ENCODE assay signal across 23 cellular contexts in the genomic region with DNA sequence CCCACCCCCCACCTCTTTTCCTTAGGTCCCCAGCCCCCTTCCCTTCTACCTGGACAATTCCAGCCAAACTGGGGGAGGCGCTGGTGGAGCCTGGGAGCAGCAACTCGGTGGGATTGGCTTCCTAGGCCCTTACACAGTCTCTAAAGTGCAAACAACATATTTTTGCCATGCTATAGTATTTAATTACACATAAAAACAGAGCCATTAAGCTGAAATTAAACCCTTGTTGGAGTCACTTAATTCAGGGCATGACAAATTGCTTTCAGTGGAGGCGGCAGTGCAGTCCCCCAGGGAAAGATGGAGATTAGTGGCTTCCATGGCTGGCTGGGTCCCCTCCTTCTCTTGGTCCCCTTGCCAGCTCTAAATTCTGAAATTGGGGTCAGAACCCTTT. TPM values are rescaled to one million over a fixed set of nuclear protein-coding genes. Genes with fewer than 3 reads are reported as not detected.
DNase-seq lines count a peak whose midpoint lies in the region; ATAC-seq and TF ChIP-seq lines count a peak whose summit lies in the region.
"Had no signal": no experiment of that assay in that cellular context is flagged by ENCODE, and none has a peak within 500 bp of the region (broad histone marks: within the 10 kb centered on the region; RNA-seq: fewer than 3 reads in every experiment).

No MANE protein-coding gene starts in this region.

- DNase-seq in breast epithelium (ENCODE audit: low spot score in 2 of 2) (no peak), MCF 10A (ENCODE audit: unreplicated experiment) (no peak), PC-3 (peak; percentile 8), hepatocyte (ENCODE audit: low spot score) (no peak), substantia nigra (lab: John Stamatoyannopoulos, UW) (no peak)
- DNase-seq: activated CD8-positive, alpha-beta T cell treated with anti-CD3 and anti-CD28 coated beads for 36 hours; activated gamma-delta T cell treated with Interleukin-2 at 50 U/mL for 16 hours; amniotic stem cell; DMS53; erythroblast; Karpas-422; kidney glomerular epithelial cell; naive thymus-derived CD4-positive, alpha-beta T cell; NCI-H1092; NCI-H2081 treated with DMSO at 0.1 percent for 48 hours; T-helper 9 cell had no signal

- H3K27ac Mint-ChIP-seq in MCF 10A (ENCODE audit: low read depth, unreplicated experiment) = no peak overlapping the region
- H3K27ac Mint-ChIP-seq: activated CD8-positive, alpha-beta T cell treated with anti-CD3 and anti-CD28 coated beads for 36 hours; memory B cell; stimulated activated effector memory CD8-positive, alpha-beta T cell treated with anti-CD3 and anti-CD28 coated beads, Interleukin-12 subunit alpha, Interleukin-12 subunit beta, amount 100 ng/mL, for 72 hours had no signal

- H3F3A ChIP-seq in PC-3 (ENCODE audit: low read length, unreplicated experiment) = peaks cover 6% of the 10 kb centered on the region

- H4K20me1 ChIP-seq in PC-3 (ENCODE audit: low read length) (no peaks in the 10 kb centered on the region), hepatocyte (ENCODE audit: insufficient read depth, poor library complexity, severe bottlenecking) (no peaks in the 10 kb centered on the region)

- TF ChIP-seq CTCF in breast epithelium (IDR thresholded peaks at IDR 0.05) (no peak), MCF 10A (IDR thresholded peaks at IDR 0.05; ENCODE audit: unreplicated experiment) (no peak), PC-3 (conservative IDR thresholded peaks at IDR 0.05; ENCODE audit: low read depth, low read length) (no peak), hepatocyte (IDR thresholded peaks at IDR 0.05; ENCODE audit: poor library complexity) (no peak)

- H3K27me3 Mint-ChIP-seq in MCF 10A (ENCODE audit: insufficient read depth, unreplicated experiment) = peaks cover 7% of the 10 kb centered on the region
- H3K27me3 Mint-ChIP-seq: activated CD8-positive, alpha-beta T cell treated with anti-CD3 and anti-CD28 coated beads for 36 hours; memory B cell; naive thymus-derived CD4-positive, alpha-beta T cell had no signal

- intact Hi-C loops in breast epithelium (cut with DNase I; ENCODE audit: low total_unique reads) = no loop called here
- intact Hi-C loops in MCF 10A (cut with micrococcal nuclease) = no loop called here
- intact Hi-C loops in PC-3 (cut with micrococcal nuclease) = no loop called here

- H3K9ac ChIP-seq in PC-3 (ENCODE audit: low read length) (no peak overlapping the region), subcutaneous abdominal adipose tissue (ENCODE audit: low read length in 5 of 5) (no peak overlapping the region)

- 61% methylated on average over 3 of the region's 3 CpGs for WGBS in hepatocyte (ENCODE audit: low lambda C conversion rate, missing lambda C conversion rate)

- peaks cover 15% of the 10 kb centered on the region for H3K36me3 Mint-ChIP-seq in MCF 10A (ENCODE audit: insufficient read depth, unreplicated experiment)
- H3K36me3 Mint-ChIP-seq: memory B cell had no signal

- H3K4me1 ChIP-seq in breast epithelium = peaks cover 4 to 10% of the 10 kb centered on the region in 2 donors
- no peaks in the 10 kb centered on the region for H3K4me1 ChIP-seq in PC-3 (ENCODE audit: insufficient read depth, low read length)
- peaks cover 59% of the 10 kb centered on the region for H3K4me1 ChIP-seq in hepatocyte (ENCODE audit: insufficient read depth)
- H3K4me1 ChIP-seq in subcutaneous abdominal adipose tissue (ENCODE audit: control insufficient read depth in 5 of 5, insufficient read depth in 5 of 5, low read length in 5 of 5) = peaks cover 28 to 77% (median 69%) of the 10 kb centered on the region in 5 donors

- H3K36me3 ChIP-seq in breast epithelium (no peaks in the 10 kb centered on the region), PC-3 (ENCODE audit: low read depth, low read length) (peaks cover 16% of the 10 kb centered on the region), hepatocyte (replicated peaks; ENCODE audit: insufficient read depth, low read depth) (no peaks in the 10 kb centered on the region), subcutaneous abdominal adipose tissue (ENCODE audit: control insufficient read depth in 5 of 5, insufficient read depth in 5 of 5, low read length in 5 of 5) (peaks cover 2 to 38% (median 26%) of the 10 kb centered on the region in 5 donors)

- H3K4me3 Mint-ChIP-seq in MCF 10A (ENCODE audit: unreplicated experiment) = no peak overlapping the region
- H3K4me3 Mint-ChIP-seq: activated CD8-positive, alpha-beta T cell treated with anti-CD3 and anti-CD28 coated beads for 36 hours; memory B cell; naive thymus-derived CD4-positive, alpha-beta T cell; stimulated activated effector memory CD8-positive, alpha-beta T cell treated with anti-CD3 and anti-CD28 coated beads, Interleukin-12 subunit alpha, Interleukin-12 subunit beta, amount 100 ng/mL, for 72 hours had no signal

- no peak for TF ChIP-seq POLR2A in breast epithelium (IDR thresholded peaks at IDR 0.05)

- peaks cover 12% of the 10 kb centered on the region for H3K4me1 Mint-ChIP-seq in MCF 10A (ENCODE audit: insufficient read depth, unreplicated experiment)
- H3K4me1 Mint-ChIP-seq: memory B cell; stimulated activated effector memory CD8-positive, alpha-beta T cell treated with anti-CD3 and anti-CD28 coated beads, Interleukin-12 subunit alpha, Interleukin-12 subunit beta, amount 100 ng/mL, for 72 hours had no signal

- no peaks in the 10 kb centered on the region for H3K27me3 ChIP-seq in breast epithelium
- H3K27me3 ChIP-seq in PC-3 (ENCODE audit: low read length) = no peaks in the 10 kb centered on the region
- H3K27me3 ChIP-seq in hepatocyte = no peaks in the 10 kb centered on the region
- no peaks in the 10 kb centered on the region for H3K27me3 ChIP-seq in subcutaneous abdominal adipose tissue (ENCODE audit: control insufficient read depth in 5 of 5, insufficient read depth in 4 of 5, low read length in 5 of 5)
- H3K27me3 ChIP-seq: SJSA1 had no signal

- peak overlapping the region; percentile 54 to 80 for H3K27ac ChIP-seq in breast epithelium
- no peak overlapping the region for H3K27ac ChIP-seq in PC-3 (ENCODE audit: low read length)
- H3K27ac ChIP-seq in hepatocyte = peak overlapping the region; percentile 86
- H3K27ac ChIP-seq in subcutaneous abdominal adipose tissue (ENCODE audit: low read depth, low read length) = peak overlapping the region; percentile 41
- H3K27ac ChIP-seq in substantia nigra (ENCODE audit: low read depth, low read length, poor library complexity, severe bottlenecking) = no peak overlapping the region
- H3K27ac ChIP-seq: SJSA1 had no signal

- no peaks in the 10 kb centered on the region for H3K9me3 ChIP-seq in breast epithelium
- no peaks in the 10 kb centered on the region for H3K9me3 ChIP-seq in PC-3 (ENCODE audit: low read length)
- H3K9me3 ChIP-seq in hepatocyte (ENCODE audit: low read depth) = no peaks in the 10 kb centered on the region
- H3K9me3 ChIP-seq in subcutaneous abdominal adipose tissue (ENCODE audit: control insufficient read depth in 5 of 5, low read length in 5 of 5) = no peaks in the 10 kb centered on the region
- H3K9me3 ChIP-seq: SJSA1 had no signal

- ATAC-seq in PC-3 = peak; percentile 3; the same call in 1 of the 2 replicates
- no peak for ATAC-seq in GM18502 (IDR thresholded peaks at IDR 0.05; ENCODE audit: poor library complexity, unreplicated experiment)
- ATAC-seq in GM18907 (IDR thresholded peaks at IDR 0.05; ENCODE audit: unreplicated experiment) = no peak
- ATAC-seq: activated CD8-positive, alpha-beta T cell treated with anti-CD3 and anti-CD28 coated beads for 36 hours; naive thymus-derived CD4-positive, alpha-beta T cell; stimulated activated effector memory CD8-positive, alpha-beta T cell treated with anti-CD3 and anti-CD28 coated beads, Interleukin-12 subunit alpha, Interleukin-12 subunit beta, amount 100 ng/mL, for 72 hours had no signal

- no peak overlapping the region for H3K4me3 ChIP-seq in breast epithelium
- no peak overlapping the region for H3K4me3 ChIP-seq in PC-3 (ENCODE audit: low read length)
- H3K4me3 ChIP-seq in hepatocyte = no peak overlapping the region
- H3K4me3 ChIP-seq in subcutaneous abdominal adipose tissue (ENCODE audit: low read depth in 1 of 5, low read length in 5 of 5) = no peak overlapping the region
- H3K4me3 ChIP-seq: SJSA1 had no signal

- H3K4me2 ChIP-seq in PC-3 (ENCODE audit: low read length) = no peak overlapping the region
- no peak overlapping the region for H3K4me2 ChIP-seq in hepatocyte

- no peaks in the 10 kb centered on the region for H3K9me3 Mint-ChIP-seq in MCF 10A (ENCODE audit: unreplicated experiment)
- H3K9me3 Mint-ChIP-seq: activated CD8-positive, alpha-beta T cell treated with anti-CD3 and anti-CD28 coated beads for 36 hours; memory B cell; naive thymus-derived CD4-positive, alpha-beta T cell; stimulated activated effector memory CD8-positive, alpha-beta T cell treated with anti-CD3 and anti-CD28 coated beads, Interleukin-12 subunit alpha, Interleukin-12 subunit beta, amount 100 ng/mL, for 72 hours had no signal

- no TSS peak for BruUV-seq in MCF 10A (replicated peaks; lab: Mats Ljungman, UMichigan)
- BruUV-seq in PC-3 (replicated peaks; lab: Mats Ljungman, UMichigan) = no TSS peak

- CTCF ChIA-PET in MCF 10A (lab: Yijun Ruan, JAX) = interaction anchor here (0.6 to 1.3 kb wide), 3 partner anchors 9 to 44 kb away, joined by 3 to 9 read pairs (median 5); no protein-coding TSS in a partner anchor
- CTCF ChIA-PET in PC-3 (lab: Charles Lee) = no interaction called here

- H3K79me2 ChIP-seq in PC-3 (ENCODE audit: low read length) = no peaks in the 10 kb centered on the region
- no peaks in the 10 kb centered on the region for H3K79me2 ChIP-seq in hepatocyte

- POLR2A ChIA-PET in MCF 10A (lab: Yijun Ruan, JAX) (interaction anchor here (1.0 to 7.5 kb wide), 2 partner anchors 10 to 13 kb away, joined by 3 to 79 read pairs; no protein-coding TSS in a partner anchor), PC-3 (lab: Charles Lee; ENCODE audit: unreplicated experiment) (no interaction called here)

- no peaks in the 10 kb centered on the region for H3K9me2 ChIP-seq in PC-3 (replicated peaks; ENCODE audit: low read length)
- no peaks in the 10 kb centered on the region for H3K9me2 ChIP-seq in hepatocyte (replicated peaks; ENCODE audit: insufficient read depth)

- H2AFZ ChIP-seq in PC-3 (ENCODE audit: low read length) (no peak overlapping the region), hepatocyte (no peak overlapping the region)

RNA-seq across cellular contexts. Expression of gene IGFBP4, which starts 17.3 kb away (rescaled TPM):
- total RNA-seq in breast epithelium (100 to 1,000 TPM; 191 to 893 (median 278) TPM), MCF 10A (2022) (6.5 and 14.4 TPM in 2 replicates), PC-3 (2014; rRNA removed) (164 and 297 TPM in 2 replicates), hepatocyte (44.9 and 48.2 TPM in 2 replicates)
- polyA plus RNA-seq in hepatocyte = 149 and 183 TPM in 2 replicates

RNA-seq across cellular contexts. Expression of gene TNS4, which starts 40.8 kb away (rescaled TPM):
- total RNA-seq in breast epithelium = 10 to 100 TPM in 2 of 3 donors, not detected in 1; 30.5 to 52.2 TPM
- 387 and 522 TPM in 2 replicates for total RNA-seq in MCF 10A (2022)
- 127 and 128 TPM in 2 replicates for total RNA-seq in PC-3 (2014; rRNA removed)
- not detected in 2 replicates for total RNA-seq in hepatocyte
- polyA plus RNA-seq in hepatocyte = 0.07 TPM in 2 replicates
- total RNA-seq: H4, SJSA1 had no signal
- polyA plus RNA-seq: naive thymus-derived CD4-positive, alpha-beta T cell had no signal

RNA-seq across cellular contexts. Expression of gene TOP2A, which starts 42.9 kb away (rescaled TPM):
- total RNA-seq in breast epithelium (1 to 10 TPM; 2.0 to 6.4 (median 2.5) TPM), MCF 10A (2022) (100 and 151 TPM in 2 replicates), PC-3 (2014; rRNA removed) (97.1 and 104 TPM in 2 replicates), hepatocyte (36.9 and 37.4 TPM in 2 replicates)
- 19.3 and 21.3 TPM in 2 replicates for polyA plus RNA-seq in hepatocyte
- polyA plus RNA-seq: naive thymus-derived CD4-positive, alpha-beta T cell had no signal

Comparison
In these comparisons a context has a peak if more than half of its experiments do, and no peak if none do; other contexts are left out.
1. H3K27ac ChIP-seq: peak in breast epithelium (2 of 2), hepatocyte (single experiment) and subcutaneous abdominal adipose tissue (single experiment); none in PC-3 (single experiment) and substantia nigra (single experiment).